Comparison of ENCODE assay signal across 1 cellular context in genomic region chr1:168386492-168386891, GRCh38.
TF ChIP-seq lines count a peak whose summit lies in the region.

No MANE protein-coding gene starts in this region.

TF ChIP-seq in H1, 55 proteins besides CTCF, POLR2A, EP300 and RAD21:
- TF ChIP-seq MAX (IDR thresholded peaks at IDR 0.05): no peak
- no peak for TF ChIP-seq E2F6 (IDR thresholded peaks at IDR 0.05)
- TF ChIP-seq PHF8 (conservative IDR thresholded peaks at IDR 0.05; ENCODE audit: low read depth, low read length): no peak
- TF ChIP-seq NANOG (IDR thresholded peaks at IDR 0.05; ENCODE audit: insufficient read depth, low read depth, low read length, poor library complexity, severe bottlenecking): no peak
- TF ChIP-seq SIRT6 (IDR thresholded peaks at IDR 0.05; ENCODE audit: low read length): no peak
- TF ChIP-seq EZH2 (IDR thresholded peaks at IDR 0.05; ENCODE audit: low read depth, low read length, severe bottlenecking): no peak
- TF ChIP-seq USF2 (IDR thresholded peaks at IDR 0.05; ENCODE audit: low read length): peak; percentile 64
- no peak for TF ChIP-seq BCL11A (IDR thresholded peaks at IDR 0.05; ENCODE audit: low read depth in 2 of 2, low read length in 2 of 2)
- TF ChIP-seq HDAC2 (IDR thresholded peaks at IDR 0.05; ENCODE audit: borderline replicate concordance in 1 of 2, low read depth in 2 of 2, low read length in 2 of 2): no peak
- 0 out of 2 replicates have a peak, but pooled peaks have one; percentile 6 for TF ChIP-seq TAF1 (IDR thresholded peaks at IDR 0.05; ENCODE audit: low read depth, low read length)
- TF ChIP-seq CBX8 (IDR thresholded peaks at IDR 0.05; ENCODE audit: borderline replicate concordance, low read depth, low read length): no peak
- TF ChIP-seq SIX5 (IDR thresholded peaks at IDR 0.05; ENCODE audit: low read depth, low read length): no peak
- no peak for TF ChIP-seq MAFK (IDR thresholded peaks at IDR 0.05; ENCODE audit: low read depth, low read length)
- 0 out of 2 replicates have a peak, but pooled peaks have one; percentile 39 for TF ChIP-seq ATF3 (IDR thresholded peaks at IDR 0.05; ENCODE audit: insufficient read depth, low read depth, low read length)
